Comparison of ENCODE assay signal across 23 cellular contexts in genomic region chr20:50218987-50219435, GRCh38. TPM values are rescaled to one million over a fixed set of nuclear protein-coding genes. Genes with fewer than 3 reads are reported as not detected.
DNase-seq lines count a peak whose midpoint lies in the region; ATAC-seq and TF ChIP-seq lines count a peak whose summit lies in the region.
"Had no signal": no experiment of that assay in that cellular context is flagged by ENCODE, and none has a peak within 500 bp of the region (broad histone marks: within the 10 kb centered on the region; RNA-seq: fewer than 3 reads in every experiment).

No MANE protein-coding gene starts in this region.

- H3K36me3 Mint-ChIP-seq in T-helper 1 cell treated with Interleukin-12 subunit alpha and Interleukin-12 subunit beta and Interleukin-4 antibody, amounts not matched to agents 30 μg/mL and 1 μg/mL, for 36 hours (ENCODE audit: low read depth) = no peaks in the 10 kb centered on the region
- H3K36me3 Mint-ChIP-seq: activated naive CD4-positive, alpha-beta T cell treated with anti-CD3 and anti-CD28 coated beads, Interleukin-2, amount 10 ng/mL, durations not matched to agents 7 days and 5 days; CD8-positive, alpha-beta memory T cell; memory B cell had no signal

- intact Hi-C loops in upper lobe of right lung (cut with DNase I) = no loop called here

- H3K4me3 ChIP-seq in choroid plexus epithelial cell (ENCODE audit: low read depth, low read length) (no peak overlapping the region), upper lobe of right lung (no peak overlapping the region)
- H3K4me3 ChIP-seq: ascending aorta, gastrocnemius medialis, K562 had no signal

- H3K4me1 ChIP-seq in upper lobe of right lung = no peaks in the 10 kb centered on the region

- ATAC-seq in upper lobe of right lung (peak; percentile 13), SK-N-SH treated with all-trans-retinoic acid at 6 μM for 48 hours (no peak)
- ATAC-seq: activated T-cell treated with anti-CD3 and anti-CD28 coated beads, Interleukin-2, amount 50 U/mL, for 72 hours; gastrocnemius medialis; K562 had no signal

- no peak overlapping the region for H3K4me3 Mint-ChIP-seq in T-helper 1 cell treated with Interleukin-12 subunit alpha and Interleukin-12 subunit beta and Interleukin-4 antibody, amounts not matched to agents 30 μg/mL and 1 μg/mL, for 36 hours
- H3K4me3 Mint-ChIP-seq: activated naive CD4-positive, alpha-beta T cell treated with anti-CD3 and anti-CD28 coated beads, Interleukin-2, amount 10 ng/mL, durations not matched to agents 7 days and 5 days; activated T-cell treated with anti-CD3 and anti-CD28 coated beads, Interleukin-2, amount 50 U/mL, for 72 hours; CD8-positive, alpha-beta memory T cell; memory B cell had no signal

- no peak overlapping the region for H3K27ac ChIP-seq in upper lobe of right lung
- H3K27ac ChIP-seq: 22Rv1, ascending aorta, gastrocnemius medialis had no signal

- TF ChIP-seq CTCF in choroid plexus epithelial cell (conservative IDR thresholded peaks at IDR 0.05; ENCODE audit: low read depth, low read length) = no peak
- TF ChIP-seq CTCF in upper lobe of right lung (IDR thresholded peaks at IDR 0.05) = no peak

- H3K36me3 ChIP-seq in upper lobe of right lung = no peaks in the 10 kb centered on the region
- H3K36me3 ChIP-seq: ascending aorta, gastrocnemius medialis had no signal

- no peaks in the 10 kb centered on the region for H3K27me3 ChIP-seq in upper lobe of right lung
- H3K27me3 ChIP-seq: ascending aorta, gastrocnemius medialis had no signal

- H3K9me3 ChIP-seq in upper lobe of right lung = no peaks in the 10 kb centered on the region
- H3K9me3 ChIP-seq: ascending aorta, gastrocnemius medialis had no signal

- peaks cover 2% of the 10 kb centered on the region for H3K9me3 Mint-ChIP-seq in T-helper 1 cell treated with Interleukin-12 subunit alpha and Interleukin-12 subunit beta and Interleukin-4 antibody, amounts not matched to agents 30 μg/mL and 1 μg/mL, for 36 hours
- H3K9me3 Mint-ChIP-seq: activated naive CD4-positive, alpha-beta T cell treated with anti-CD3 and anti-CD28 coated beads, Interleukin-2, amount 10 ng/mL, durations not matched to agents 7 days and 5 days; CD8-positive, alpha-beta memory T cell had no signal

- peaks cover 5% of the 10 kb centered on the region for H3K4me1 Mint-ChIP-seq in T-helper 1 cell treated with Interleukin-12 subunit alpha and Interleukin-12 subunit beta and Interleukin-4 antibody, amounts not matched to agents 30 μg/mL and 1 μg/mL, for 36 hours (ENCODE audit: low read depth)
- H3K4me1 Mint-ChIP-seq: CD8-positive, alpha-beta memory T cell had no signal

- DNase-seq in T-helper 1 cell = no peak
- DNase-seq in choroid plexus epithelial cell (ENCODE audit: low read depth) = peak; percentile 77
- peak; percentile 34 for DNase-seq in kidney tubule cell (ENCODE audit: low spot score)
- no peak for DNase-seq in upper lobe of right lung
- DNase-seq in stimulated activated CD4-positive, alpha-beta T cell treated with anti-CD3 and anti-CD28 coated beads, Interleukin-2, amount 100 ng/mL, for 24 hours = no peak
- no peak for DNase-seq in NCI-H226
- DNase-seq: activated naive CD4-positive, alpha-beta T cell treated with anti-CD3 and anti-CD28 coated beads, Interleukin-2, amount 10 ng/mL, durations not matched to agents 7 days and 5 days; activated T-cell treated with anti-CD3 and anti-CD28 coated beads, Interleukin-2, amount 50 U/mL, for 72 hours; CD8-positive, alpha-beta memory T cell; DMS53; effector CD4-positive, alpha-beta T cell; erythroblast; gastrocnemius medialis; NCI-H1436 treated with DMSO at 0.1 percent for 48 hours; retina; stimulated activated CD4-positive, alpha-beta T cell treated with anti-CD3 and anti-CD28 coated beads, Interleukin-4, amount 100 ng/mL, for 24 hours; stimulated activated naive CD4-positive, alpha-beta T cell treated with Interleukin-2 at 50 U/mL for 16 hours had no signal

- H3K27me3 Mint-ChIP-seq in T-helper 1 cell treated with Interleukin-12 subunit alpha and Interleukin-12 subunit beta and Interleukin-4 antibody, amounts not matched to agents 30 μg/mL and 1 μg/mL, for 36 hours (ENCODE audit: low read depth) = peaks cover 14% of the 10 kb centered on the region

- peak overlapping the region; percentile 22 for H3K27ac Mint-ChIP-seq in T-helper 1 cell treated with Interleukin-12 subunit alpha and Interleukin-12 subunit beta and Interleukin-4 antibody, amounts not matched to agents 30 μg/mL and 1 μg/mL, for 36 hours
- H3K27ac Mint-ChIP-seq: activated naive CD4-positive, alpha-beta T cell treated with anti-CD3 and anti-CD28 coated beads, Interleukin-2, amount 10 ng/mL, durations not matched to agents 7 days and 5 days; activated T-cell treated with anti-CD3 and anti-CD28 coated beads, Interleukin-2, amount 50 U/mL, for 72 hours; CD8-positive, alpha-beta memory T cell; memory B cell had no signal

TF ChIP-seq in SK-N-SH treated with all-trans-retinoic acid at 6 μM for 48 hours, 23 proteins besides CTCF, POLR2A, EP300 and RAD21:
- TF ChIP-seq ZNF565 (CRISPR knock-in tag; conservative IDR thresholded peaks at IDR 0.05; ENCODE audit: low read depth) (no peak), SNAI2 (CRISPR knock-in tag; IDR thresholded peaks at IDR 0.05) (no peak)
TF ChIP-seq in SK-N-SH treated with all-trans-retinoic acid at 6 μM for 48 hours: peak in this region for 0.

RNA-seq across cellular contexts. Expression of gene CEBPB, which starts 28.4 kb away (rescaled TPM):
- total RNA-seq in upper lobe of right lung = 271 TPM

Comparison
In these comparisons a context has a peak if more than half of its experiments do, and no peak if none do; other contexts are left out.
1. DNase-seq: peak in choroid plexus epithelial cell (single experiment) and kidney tubule cell (single experiment); none in T-helper 1 cell (0 of 5), upper lobe of right lung (single experiment), stimulated activated CD4-positive, alpha-beta T cell treated with anti-CD3 and anti-CD28 coated beads, Interleukin-2, amount 100 ng/mL, for 24 hours (0 of 2) and NCI-H226 (single experiment).